8 cellular contexts compared by ENCODE assay signal in the genomic region with DNA sequence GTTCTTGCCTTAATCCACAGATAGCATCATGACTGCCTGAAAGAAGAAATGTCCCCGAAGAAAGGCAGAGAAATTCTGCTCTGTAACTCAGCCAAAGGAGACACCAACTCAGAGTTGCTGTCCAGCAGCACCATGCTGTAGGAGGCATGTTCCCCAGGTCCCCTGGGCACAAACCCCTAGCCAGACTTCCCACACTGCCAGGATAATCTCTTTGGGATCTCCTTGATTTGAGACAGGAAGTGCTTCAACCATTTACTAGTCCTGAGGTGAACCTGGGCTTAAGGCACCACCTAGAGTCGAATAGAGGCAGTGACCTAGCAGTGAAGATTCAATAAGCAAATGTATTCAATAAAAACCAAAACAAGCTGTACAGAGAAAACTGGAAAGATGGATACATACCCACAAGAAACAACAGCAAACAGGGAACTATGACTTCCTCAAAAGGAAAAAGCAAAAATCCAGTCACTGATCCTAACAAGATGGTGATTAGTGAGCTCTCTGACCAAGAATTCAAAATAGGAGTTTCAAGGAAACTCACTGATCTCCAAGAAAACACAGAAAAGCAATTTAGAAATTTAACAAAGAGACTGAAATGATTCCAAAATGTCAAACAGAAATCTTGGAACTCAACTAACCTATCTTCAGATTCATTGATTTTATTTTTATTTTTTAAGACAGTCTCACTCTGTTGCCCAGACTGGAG. TPM values are rescaled to one million over a fixed set of nuclear protein-coding genes. Genes with fewer than 3 reads are reported as not detected.
DNase-seq lines count a peak whose midpoint lies in the region; ATAC-seq, FAIRE-seq and TF ChIP-seq lines count a peak whose summit lies in the region.

No MANE protein-coding gene starts in this region.

- peak; percentile 60 to 69 (median 64) for TF ChIP-seq CTCF in K562 (IDR thresholded peaks at IDR 0.05 in 2 of 3, conservative IDR thresholded peaks at IDR 0.05 in 1 of 3; ENCODE audit: insufficient read depth in 2 of 3, low read depth in 1 of 3, low read length in 3 of 3)

- H3K27me3 ChIP-seq in K562 (ENCODE audit: control insufficient read depth in 2 of 2, insufficient read depth in 2 of 2, low read length in 2 of 2) = peaks cover 21 to 26% of the 10 kb centered on the region in 2 experiments

- peak; percentile 78 for FAIRE-seq in K562 (lab: Jason Lieb, UNC)

- peaks cover 35 to 46% (median 43%) of the 10 kb centered on the region in 4 donors for H3K4me1 Mint-ChIP-seq in naive thymus-derived CD8-positive, alpha-beta T cell

- H3K4me1 ChIP-seq in K562 (replicated peaks in 1 of 2; ENCODE audit: control insufficient read depth in 2 of 2, insufficient read depth in 2 of 2, low read length in 2 of 2) = no peaks in the 10 kb centered on the region

- no peak overlapping the region for H3K4me3 ChIP-seq in K562

- DNase-seq in Daoy (ENCODE audit: low read depth) (peak; percentile 50), SK-MEL-5 (ENCODE audit: low read depth, low spot score) (peak; percentile 84), K562 (ENCODE audit: extremely low read depth in 1 of 4, low spot score in 3 of 4) (peak; percentile 35 to 41 (median 38)), NK-92 (lab: John Stamatoyannopoulos, UW; ENCODE audit: unreplicated experiment) (no peak)
- DNase-seq in naive thymus-derived CD8-positive, alpha-beta T cell = peak in 8 of 10 donors; percentile 28 to 79 (median 54)

- no peaks in the 10 kb centered on the region for H3K36me3 ChIP-seq in K562 (ENCODE audit: control insufficient read depth, insufficient read depth, low read length)

- POLR2A ChIA-PET in K562 (lab: Yijun Ruan, JAX) = interaction anchor here (1.2 kb wide), 1 partner anchor 12 kb away, joined by 3 read pairs; no protein-coding TSS in a partner anchor
- POLR2A ChIA-PET in naive thymus-derived CD8-positive, alpha-beta T cell (lab: Charles Lee) = interaction anchor here (0.6 to 3.0 kb wide), 5 partner anchors 15 to 51 kb away, joined by 3 to 14 read pairs (median 7); no protein-coding TSS in a partner anchor

- peak; percentile 73; the same call in 2 of the 3 replicates for ATAC-seq in K562
- ATAC-seq in naive thymus-derived CD8-positive, alpha-beta T cell = peak; percentile 87 to 94
- no peak for ATAC-seq in HG03342 (IDR thresholded peaks at IDR 0.05; ENCODE audit: unreplicated experiment)
- ATAC-seq in HG02571 (IDR thresholded peaks at IDR 0.05; ENCODE audit: unreplicated experiment) = no peak

- 0% methylated on average over 2 of the region's 2 CpGs for WGBS in K562 (ENCODE audit: insufficient coverage, low coverage, missing lambda C conversion rate)

- H3K27ac Mint-ChIP-seq in naive thymus-derived CD8-positive, alpha-beta T cell = peak overlapping the region in 8 of 10 donors; percentile 0 to 87 (median 70)

- no peaks in the 10 kb centered on the region for H3K36me3 Mint-ChIP-seq in naive thymus-derived CD8-positive, alpha-beta T cell

- H4K20me1 ChIP-seq in K562 (replicated peaks; ENCODE audit: control insufficient read depth, insufficient read depth, low read length) = no peaks in the 10 kb centered on the region; the same call in 1 of the 2 replicates

- H3K27me3 Mint-ChIP-seq in naive thymus-derived CD8-positive, alpha-beta T cell = peaks cover 0 to 12% (median 0%) of the 10 kb centered on the region in 5 donors

- H2AFZ ChIP-seq in K562 (ENCODE audit: low read depth, low read length) = no peak overlapping the region

- H3K79me2 ChIP-seq in K562 (ENCODE audit: control insufficient read depth, insufficient read depth, low read length) = no peaks in the 10 kb centered on the region

- in situ Hi-C loops in SK-MEL-5 (cut with HindIII; ENCODE audit: low pct_unique_long_range_greater_than_20kb, low sequenced_read_pairs) = no loop called here
- in situ Hi-C loops in K562 (cut with MboI) = no loop called here

- H3K9me3 Mint-ChIP-seq in naive thymus-derived CD8-positive, alpha-beta T cell = peaks cover 0 to 5% (median 0%) of the 10 kb centered on the region in 9 donors

- no peaks in the 10 kb centered on the region for H3K9me3 ChIP-seq in K562 (replicated peaks; ENCODE audit: control insufficient read depth, insufficient read depth, low read depth, low read length)

- no TSS peak for BruUV-seq in K562 (replicated peaks; lab: Mats Ljungman, UMichigan)

- TF ChIP-seq RAD21 in Ishikawa (IDR thresholded peaks at IDR 0.05; ENCODE audit: low read depth) = peak; percentile 58
- TF ChIP-seq RAD21 in K562 (CRISPR knock-in tag; conservative IDR thresholded peaks at IDR 0.05 in 1 of 2, IDR thresholded peaks at IDR 0.05 in 1 of 2) = peak; percentile 52 to 73; a peak in 3 of 4 replicates

- H3K4me3 Mint-ChIP-seq in naive thymus-derived CD8-positive, alpha-beta T cell = peak overlapping the region in 8 of 10 donors; percentile 8 to 58 (median 27)

- CTCF ChIA-PET in K562 (lab: Yijun Ruan, JAX; ENCODE audit: low intra/inter-chr PET ratio) = no interaction called here

- H3K9ac ChIP-seq in K562 (ENCODE audit: insufficient read depth in 1 of 2, low read depth in 2 of 2, low read length in 2 of 2) = no peak overlapping the region

- intact Hi-C loops in K562 (cut with micrococcal nuclease) = loop anchor here (1.0 kb wide), 1 partner anchor 50 kb away; no protein-coding TSS in a partner anchor

- H3K27ac ChIP-seq in K562 (ENCODE audit: extremely low read depth, low read depth, low read length) = no peak overlapping the region

- no peak overlapping the region for H3K4me2 ChIP-seq in K562 (ENCODE audit: insufficient read depth, low read length)

- no peak for TF ChIP-seq POLR2A in K562 (conservative IDR thresholded peaks at IDR 0.05)

- TF ChIP-seq EP300 in Ishikawa (IDR thresholded peaks at IDR 0.05; ENCODE audit: borderline replicate concordance) = no peak
- no peak for TF ChIP-seq EP300 in K562 (IDR thresholded peaks at IDR 0.05; ENCODE audit: low read length)

- H3K9me1 ChIP-seq in K562 (ENCODE audit: control insufficient read depth, insufficient read depth, low read length) = no peaks in the 10 kb centered on the region

RNA-seq across cellular contexts. Expression of gene OR4D2, which starts 5.7 kb away (rescaled TPM):
- not detected in 2 replicates for total RNA-seq in Daoy (2014; rRNA removed; shearing (Covaris generic))
- not detected in 2 replicates for total RNA-seq in SK-MEL-5 (2014; rRNA removed; shearing (Covaris generic))
- polyA plus RNA-seq in SK-MEL-5 (2015; cell fraction: cytosol; rRNA removed) = not detected in 2 replicates
- polyA plus RNA-seq in SK-MEL-5 (2015; cell fraction: nucleus; rRNA removed) = not detected in 2 replicates
- not detected in 2 replicates for total RNA-seq in K562 (2011; cell fraction: chromatin; rRNA removed; ENCODE audit: low replicate concordance)
- total RNA-seq in K562 (2011; cell fraction: nucleolus; rRNA removed) = not detected in 2 replicates
- total RNA-seq in K562 (2011; cell fraction: nucleoplasm; rRNA removed) = not detected in 2 replicates
- not detected in 2 replicates for total RNA-seq in K562 (2014; rRNA removed)
- not detected in 2 replicates for total RNA-seq in K562 (2014; rRNA removed; fragmentation: Illumina TruSeq; extraction: Trizol)
- total RNA-seq in K562 (2015; rRNA removed; fragmentation: Illumina TruSeq; extraction: Trizol) = not detected in 2 replicates
- total RNA-seq in K562 (2021) = not detected in 2 replicates
- polyA plus RNA-seq in K562 (2011; rRNA removed) = not detected in 2 replicates
- not detected in 2 replicates for polyA plus RNA-seq in K562 (2011; cell fraction: cytosol; rRNA removed)
- polyA plus RNA-seq in K562 (2011; cell fraction: nucleus; rRNA removed) = not detected in 2 replicates
- polyA plus RNA-seq in K562 (2012) = not detected in 2 replicates
- not detected in 2 replicates for polyA plus RNA-seq in K562 (2014; fragmentation: Illumina TruSeq; extraction: Trizol)
- not detected for polyA plus RNA-seq in K562 (2014; fragmentation: Nextera tagmentation; extraction: Ambion mirVana)
- polyA plus RNA-seq in K562 (2014; rRNA removed) = not detected in 2 replicates
- polyA minus RNA-seq in K562 (2011; rRNA and poly(A)+ RNA removed) = not detected in 2 replicates
- not detected in 2 replicates for polyA minus RNA-seq in K562 (2011; cell fraction: cytosol; rRNA and poly(A)+ RNA removed)
- not detected in 2 replicates for polyA minus RNA-seq in K562 (2011; cell fraction: nucleus; rRNA and poly(A)+ RNA removed)
- not detected for total RNA-seq in naive thymus-derived CD8-positive, alpha-beta T cell
- polyA plus RNA-seq in naive thymus-derived CD8-positive, alpha-beta T cell = not detected

RNA-seq across cellular contexts. Expression of gene EPX, which starts 20.0 kb away (rescaled TPM):
- total RNA-seq in Daoy (2014; rRNA removed; shearing (Covaris generic)) = not detected in 2 replicates
- total RNA-seq in SK-MEL-5 (2014; rRNA removed; shearing (Covaris generic)) = 0.27 TPM in 1 of 2 replicates, not detected in the other
- 0.02 and 0.04 TPM in 2 replicates for polyA plus RNA-seq in SK-MEL-5 (2015; cell fraction: cytosol; rRNA removed)
- polyA plus RNA-seq in SK-MEL-5 (2015; cell fraction: nucleus; rRNA removed) = not detected in 2 replicates
- total RNA-seq in K562 (2011; cell fraction: chromatin; rRNA removed; ENCODE audit: low replicate concordance) = not detected in 2 replicates
- not detected in 2 replicates for total RNA-seq in K562 (2011; cell fraction: nucleolus; rRNA removed)
- not detected in 2 replicates for total RNA-seq in K562 (2011; cell fraction: nucleoplasm; rRNA removed)
- 0.08 TPM in 1 of 2 replicates, not detected in the other for total RNA-seq in K562 (2014; rRNA removed)
- total RNA-seq in K562 (2014; rRNA removed; fragmentation: Illumina TruSeq; extraction: Trizol) = not detected in 2 replicates
- 0.33 and 0.45 TPM in 2 replicates for total RNA-seq in K562 (2015; rRNA removed; fragmentation: Illumina TruSeq; extraction: Trizol)
- total RNA-seq in K562 (2021) = 0.20 and 0.22 TPM in 2 replicates
- polyA plus RNA-seq in K562 (2011; rRNA removed) = not detected in 2 replicates
- polyA plus RNA-seq in K562 (2011; cell fraction: cytosol; rRNA removed) = not detected in 2 replicates
- polyA plus RNA-seq in K562 (2011; cell fraction: nucleus; rRNA removed) = 0.04 TPM in 1 of 2 replicates, not detected in the other
- polyA plus RNA-seq in K562 (2012) = 1.7 and 2.5 TPM in 2 replicates
- polyA plus RNA-seq in K562 (2014; fragmentation: Illumina TruSeq; extraction: Trizol) = 0.21 and 0.30 TPM in 2 replicates
- polyA plus RNA-seq in K562 (2014; fragmentation: Nextera tagmentation; extraction: Ambion mirVana) = under 1 TPM; 0.07 to 0.11 TPM
- polyA plus RNA-seq in K562 (2014; rRNA removed) = 0.17 and 0.22 TPM in 2 replicates
- not detected in 2 replicates for polyA minus RNA-seq in K562 (2011; rRNA and poly(A)+ RNA removed)
- polyA minus RNA-seq in K562 (2011; cell fraction: cytosol; rRNA and poly(A)+ RNA removed) = not detected in 2 replicates
- polyA minus RNA-seq in K562 (2011; cell fraction: nucleus; rRNA and poly(A)+ RNA removed) = not detected in 2 replicates
- not detected for total RNA-seq in naive thymus-derived CD8-positive, alpha-beta T cell
- polyA plus RNA-seq in naive thymus-derived CD8-positive, alpha-beta T cell = not detected

RNA-seq across cellular contexts. Expression of gene OR4D1, which starts 24.3 kb away (rescaled TPM):
- 0.06 TPM in 1 of 2 replicates, not detected in the other for total RNA-seq in Daoy (2014; rRNA removed; shearing (Covaris generic))
- total RNA-seq in SK-MEL-5 (2014; rRNA removed; shearing (Covaris generic)) = not detected in 2 replicates
- polyA plus RNA-seq in SK-MEL-5 (2015; cell fraction: cytosol; rRNA removed) = 0.06 TPM in 1 of 2 replicates, not detected in the other
- polyA plus RNA-seq in SK-MEL-5 (2015; cell fraction: nucleus; rRNA removed) = not detected in 2 replicates
- total RNA-seq in K562 (2011; cell fraction: chromatin; rRNA removed; ENCODE audit: low replicate concordance) = not detected in 2 replicates
- total RNA-seq in K562 (2011; cell fraction: nucleolus; rRNA removed) = not detected in 2 replicates
- total RNA-seq in K562 (2011; cell fraction: nucleoplasm; rRNA removed) = not detected in 2 replicates
- total RNA-seq in K562 (2014; rRNA removed) (not detected in 2 replicates), K562 (2014; rRNA removed; fragmentation: Illumina TruSeq; extraction: Trizol) (not detected in 2 replicates), K562 (2015; rRNA removed; fragmentation: Illumina TruSeq; extraction: Trizol) (not detected in 2 replicates), K562 (2021) (not detected in 2 replicates)
- polyA plus RNA-seq in K562 (2011; rRNA removed) (not detected in 2 replicates), K562 (2014; fragmentation: Illumina TruSeq; extraction: Trizol) (not detected in 2 replicates), K562 (2014; fragmentation: Nextera tagmentation; extraction: Ambion mirVana) (not detected), K562 (2014; rRNA removed) (not detected in 2 replicates)
- polyA plus RNA-seq in K562 (2011; cell fraction: cytosol; rRNA removed) = not detected in 2 replicates
- not detected in 2 replicates for polyA plus RNA-seq in K562 (2011; cell fraction: nucleus; rRNA removed)
- polyA plus RNA-seq in K562 (2012) = not detected in 2 replicates
- polyA minus RNA-seq in K562 (2011; rRNA and poly(A)+ RNA removed) = not detected in 2 replicates
- not detected in 2 replicates for polyA minus RNA-seq in K562 (2011; cell fraction: cytosol; rRNA and poly(A)+ RNA removed)
- not detected in 2 replicates for polyA minus RNA-seq in K562 (2011; cell fraction: nucleus; rRNA and poly(A)+ RNA removed)
- 1 to 10 TPM; 2.6 to 2.9 TPM for total RNA-seq in naive thymus-derived CD8-positive, alpha-beta T cell
- 1 to 10 TPM; 1.6 to 3.0 (median 2.9) TPM for polyA plus RNA-seq in naive thymus-derived CD8-positive, alpha-beta T cell

RNA-seq across cellular contexts. Expression of gene MKS1, which starts 46.5 kb away (rescaled TPM):
- 3.3 and 16.3 TPM in 2 replicates for total RNA-seq in Daoy (2014; rRNA removed; shearing (Covaris generic))
- total RNA-seq in SK-MEL-5 (2014; rRNA removed; shearing (Covaris generic)) = 13.7 and 15.0 TPM in 2 replicates
- 15.8 and 20.5 TPM in 2 replicates for polyA plus RNA-seq in SK-MEL-5 (2015; cell fraction: cytosol; rRNA removed)
- polyA plus RNA-seq in SK-MEL-5 (2015; cell fraction: nucleus; rRNA removed) = 113 and 122 TPM in 2 replicates
- total RNA-seq in K562 (2011; cell fraction: chromatin; rRNA removed; ENCODE audit: low replicate concordance) = 68.2 and 109 TPM in 2 replicates
- 49.3 and 61.5 TPM in 2 replicates for total RNA-seq in K562 (2011; cell fraction: nucleolus; rRNA removed)
- 63.9 and 64.8 TPM in 2 replicates for total RNA-seq in K562 (2011; cell fraction: nucleoplasm; rRNA removed)
- 21.1 and 25.7 TPM in 2 replicates for total RNA-seq in K562 (2014; rRNA removed)
- 18.0 and 18.8 TPM in 2 replicates for total RNA-seq in K562 (2014; rRNA removed; fragmentation: Illumina TruSeq; extraction: Trizol)
- 20.3 and 21.7 TPM in 2 replicates for total RNA-seq in K562 (2015; rRNA removed; fragmentation: Illumina TruSeq; extraction: Trizol)
- total RNA-seq in K562 (2021) = 27.0 and 27.5 TPM in 2 replicates
- 27.1 and 40.0 TPM in 2 replicates for polyA plus RNA-seq in K562 (2011; rRNA removed)
- polyA plus RNA-seq in K562 (2011; cell fraction: cytosol; rRNA removed) = 21.3 and 26.4 TPM in 2 replicates
- polyA plus RNA-seq in K562 (2011; cell fraction: nucleus; rRNA removed) = 137 and 165 TPM in 2 replicates
- polyA plus RNA-seq in K562 (2012) = 27.9 and 31.8 TPM in 2 replicates
- polyA plus RNA-seq in K562 (2014; fragmentation: Illumina TruSeq; extraction: Trizol) = 27.8 and 31.0 TPM in 2 replicates
- polyA plus RNA-seq in K562 (2014; fragmentation: Nextera tagmentation; extraction: Ambion mirVana) = 10 to 100 TPM; 16.3 to 27.8 TPM
- polyA plus RNA-seq in K562 (2014; rRNA removed) = 23.5 and 25.9 TPM in 2 replicates
- polyA minus RNA-seq in K562 (2011; rRNA and poly(A)+ RNA removed) = 20.7 and 21.6 TPM in 2 replicates
- 11.4 and 13.6 TPM in 2 replicates for polyA minus RNA-seq in K562 (2011; cell fraction: cytosol; rRNA and poly(A)+ RNA removed)
- 27.5 and 39.7 TPM in 2 replicates for polyA minus RNA-seq in K562 (2011; cell fraction: nucleus; rRNA and poly(A)+ RNA removed)
- 10 to 100 TPM; 23.0 to 28.5 TPM for total RNA-seq in naive thymus-derived CD8-positive, alpha-beta T cell
- polyA plus RNA-seq in naive thymus-derived CD8-positive, alpha-beta T cell = 10 to 100 TPM; 10.5 to 14.2 (median 13.0) TPM

Comparison
In these comparisons a context has a peak if more than half of its experiments do, and no peak if none do; other contexts are left out.
1. ATAC-seq: peak in K562 (single experiment) and naive thymus-derived CD8-positive, alpha-beta T cell (2 of 2); none in HG03342 (single experiment) and HG02571 (single experiment).